In genomic region chr1:209651148-209651547, GRCh38 we compare ENCODE assay signal across 8 cellular contexts. TPM values are rescaled to one million over a fixed set of nuclear protein-coding genes. Genes with fewer than 3 reads are reported as not detected.
DNase-seq lines count a peak whose midpoint lies in the region; ATAC-seq lines count a peak whose summit lies in the region.

No MANE protein-coding gene starts in this region.

- DNase-seq in CD4-positive, alpha-beta memory T cell: peak in 4 of 5 donors; percentile 26 to 65 (median 32)
- DNase-seq in GOT3 (lab: John Stamatoyannopoulos, UW) (peak; percentile 36), NCI-H226 (peak; percentile 73), cardiac septum (ENCODE audit: low spot score) (peak; percentile 88), epidermal melanocyte (ENCODE audit: insufficient read length, low spot score) (no peak)
- DNase-seq in activated T-cell treated with anti-CD3 and anti-CD28 coated beads, Interleukin-2, amount 50 U/mL, for 1 hour: peak; percentile 35
- peak; percentile 57 to 63 for DNase-seq in stimulated activated CD4-positive, alpha-beta T cell treated with anti-CD3 and anti-CD28 coated beads, Interleukin-2, amount 100 ng/mL, for 48 hours

- no peaks in the 10 kb centered on the region for H3K9me3 Mint-ChIP-seq in CD4-positive, alpha-beta memory T cell

- H3K4me3 Mint-ChIP-seq in CD4-positive, alpha-beta memory T cell: peak overlapping the region in 4 of 8 donors; percentile 22 to 43 (median 30)

- ATAC-seq in GM21515 (IDR thresholded peaks at IDR 0.05; ENCODE audit: unreplicated experiment): no peak

- no peaks in the 10 kb centered on the region for H3K27me3 ChIP-seq in CD4-positive, alpha-beta memory T cell (ENCODE audit: insufficient read depth, low read length)

- H3K27me3 Mint-ChIP-seq in CD4-positive, alpha-beta memory T cell: no peaks in the 10 kb centered on the region

- no peaks in the 10 kb centered on the region for H3K36me3 ChIP-seq in CD4-positive, alpha-beta memory T cell (ENCODE audit: insufficient read depth, low read length)

- peaks cover 26% of the 10 kb centered on the region for H3K4me1 ChIP-seq in CD4-positive, alpha-beta memory T cell (ENCODE audit: insufficient read depth, low read length)

- H3K27ac Mint-ChIP-seq in CD4-positive, alpha-beta memory T cell: peak overlapping the region in 4 of 7 donors; percentile 75 to 83 (median 78)

- intact Hi-C loops in CD4-positive, alpha-beta memory T cell (cut with micrococcal nuclease): no loop called here
- intact Hi-C loops in cardiac septum (cut with DNase I): no loop called here

- no peak overlapping the region for H3K27ac ChIP-seq in CD4-positive, alpha-beta memory T cell (ENCODE audit: low read depth, low read length)

- H3K9me3 ChIP-seq in CD4-positive, alpha-beta memory T cell (ENCODE audit: control insufficient read depth in 1 of 2, low read length in 2 of 2): no peaks in the 10 kb centered on the region

- peaks cover 18 to 48% (median 28%) of the 10 kb centered on the region in 4 donors for H3K4me1 Mint-ChIP-seq in CD4-positive, alpha-beta memory T cell

- no peaks in the 10 kb centered on the region for H3K36me3 Mint-ChIP-seq in CD4-positive, alpha-beta memory T cell

- POLR2A ChIA-PET in CD4-positive, alpha-beta memory T cell (lab: Charles Lee; ENCODE audit: partially characterized antibody): interaction anchor here (1.4 kb wide), 1 partner anchor 35 kb away, joined by 5 read pairs; no protein-coding TSS in a partner anchor

- CTCF ChIA-PET in CD4-positive, alpha-beta memory T cell (lab: Charles Lee; ENCODE audit: partially characterized antibody): interaction anchor here (1.2 kb wide), 1 partner anchor 12 kb away, joined by 4 read pairs; no protein-coding TSS in a partner anchor

- no peak overlapping the region for H3K4me3 ChIP-seq in CD4-positive, alpha-beta memory T cell (ENCODE audit: low read length in 2 of 2)

RNA-seq across cellular contexts. Expression of gene LAMB3, which starts 1.1 kb away (rescaled TPM):
- total RNA-seq in CD4-positive, alpha-beta memory T cell: under 1 TPM; 0.38 to 0.69 TPM
- polyA plus RNA-seq in CD4-positive, alpha-beta memory T cell: under 1 TPM in 1 of 2 donors, not detected in 1; 0.18 TPM
- 3.6 TPM for total RNA-seq in cardiac septum

RNA-seq across cellular contexts. Expression of gene G0S2, which starts 24.1 kb away (rescaled TPM):
- 1 to 10 TPM in 1 of 2 experiments, not detected in 1; 1.2 TPM for total RNA-seq in CD4-positive, alpha-beta memory T cell
- polyA plus RNA-seq in CD4-positive, alpha-beta memory T cell: 1 to 10 TPM in 1 of 2 donors, under 1 TPM in 1; 0.58 to 2.0 TPM
- total RNA-seq in cardiac septum: 246 TPM

RNA-seq across cellular contexts. Expression of gene HSD11B1, which starts 53.5 kb away (rescaled TPM):
- total RNA-seq in CD4-positive, alpha-beta memory T cell: under 1 TPM in 1 of 2 experiments, not detected in 1; 0.49 TPM
- 1 to 10 TPM; 5.6 to 7.3 TPM for polyA plus RNA-seq in CD4-positive, alpha-beta memory T cell
- 15.0 TPM for total RNA-seq in cardiac septum

Comparison
In these comparisons a context has a peak if more than half of its experiments do, and no peak if none do; other contexts are left out.
1. RNA of gene G0S2, which starts 24.1 kb away (total RNA-seq): 246 TPM in cardiac septum (single experiment); 1.2 TPM in CD4-positive, alpha-beta memory T cell; every median in the first group is over 100 times any median in the second.
2. RNA of gene HSD11B1, which starts 53.5 kb away (total RNA-seq): 15.0 TPM in cardiac septum (single experiment); 0.49 TPM in CD4-positive, alpha-beta memory T cell; every median in the first group is over 10 times any median in the second.